ENCODE assay signal across 8 cellular contexts in the genomic region with DNA sequence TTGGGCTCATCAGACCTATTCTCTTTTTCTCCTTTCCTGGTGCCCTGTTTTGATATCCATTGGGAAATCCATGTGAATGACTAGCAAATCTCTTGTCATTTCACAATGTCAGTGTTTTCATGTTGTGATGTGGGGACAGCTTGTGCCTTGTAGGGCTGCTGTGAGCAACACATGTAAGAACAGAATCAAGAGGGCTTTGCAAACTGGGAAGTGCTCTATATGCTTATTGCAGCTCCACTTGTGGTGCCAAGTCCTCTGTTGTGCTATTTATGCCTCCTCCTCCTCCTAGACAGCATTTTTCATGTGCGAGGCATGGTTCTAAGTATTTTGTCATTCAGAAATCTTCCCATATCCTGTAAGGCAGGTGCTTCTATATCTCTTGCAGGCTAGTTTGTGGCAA.
"Had no signal": no experiment of that assay in that cellular context is flagged by ENCODE, and none has a peak within 500 bp of the region (broad histone marks: within the 10 kb centered on the region; RNA-seq: fewer than 3 reads in every experiment).

No MANE protein-coding gene starts in this region.

- H3K9me3 ChIP-seq: MG63, SK-N-SH had no signal

- H3K4me2 ChIP-seq: KMS-11, SK-N-SH had no signal

- H3K4me3 Mint-ChIP-seq: IgD-negative memory B cell had no signal

- H3K9ac ChIP-seq: KMS-11, SK-N-SH had no signal

- H3K4me3 ChIP-seq: K562, MG63 had no signal

- H3K36me3 Mint-ChIP-seq: IgD-negative memory B cell had no signal

- DNase-seq: NCI-H1417 treated with DMSO at 0.1 percent for 48 hours had no signal

- H3K27ac ChIP-seq: HL-60, KMS-11, RWPE1 had no signal

- H3K9me3 Mint-ChIP-seq: IgD-negative memory B cell had no signal

- H3K27me3 ChIP-seq: MG63 had no signal

- H3K36me3 ChIP-seq: MG63 had no signal

- H3K9me2 ChIP-seq: SK-N-SH had no signal
